In the genomic region with DNA sequence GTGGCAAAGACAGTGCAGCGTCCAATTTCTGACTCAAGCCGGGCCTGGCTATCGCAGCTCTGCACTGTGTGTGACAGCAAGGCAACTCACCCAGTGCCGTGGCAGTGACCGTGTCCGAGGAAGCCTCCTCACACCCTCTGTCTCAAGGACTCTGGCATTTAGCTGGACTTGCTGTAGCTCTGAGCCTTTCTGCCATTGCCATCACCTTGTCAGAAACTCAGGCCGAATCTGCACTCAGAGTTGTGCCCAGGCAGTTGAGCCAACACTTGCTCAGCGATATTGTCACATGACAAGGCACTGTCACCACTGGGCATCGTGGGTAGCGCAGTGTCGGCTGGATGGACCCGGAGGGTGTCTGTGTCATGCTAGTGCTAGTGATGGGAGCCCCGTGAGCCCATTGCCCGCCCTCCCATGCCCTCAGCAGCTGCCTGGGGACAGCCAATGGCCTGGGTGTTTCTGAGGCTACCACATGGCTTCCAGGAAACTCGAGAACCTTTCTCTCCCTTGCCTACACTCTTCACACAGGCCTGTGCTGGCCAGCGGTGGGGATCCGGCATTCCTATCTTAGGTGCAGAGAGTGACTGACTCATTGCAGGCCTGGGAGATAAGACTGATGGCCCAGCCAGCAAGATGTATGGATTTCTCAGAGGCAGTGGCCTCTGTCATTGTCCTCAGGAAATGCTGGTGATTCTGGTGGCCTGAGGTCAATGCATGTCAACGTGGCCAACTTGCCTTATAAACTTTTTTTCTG, we compare ENCODE assay signal across 1 cellular context.
TF ChIP-seq lines count a peak whose summit lies in the region.

No MANE protein-coding gene starts in this region.

TF ChIP-seq in K562, 482 proteins besides CTCF, POLR2A, EP300 and RAD21 (continued from another document):
- TF ChIP-seq, protein P1, sequence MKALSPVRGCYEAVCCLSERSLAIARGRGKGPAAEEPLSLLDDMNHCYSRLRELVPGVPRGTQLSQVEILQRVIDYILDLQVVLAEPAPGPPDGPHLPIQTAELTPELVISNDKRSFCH (CRISPR knock-in tag; IDR thresholded peaks at IDR 0.05), result no peak
- TF ChIP-seq, protein P1 (tag; IDR thresholded peaks at IDR 0.05), result peak; percentile 61
- TF ChIP-seq TAF9B (IDR thresholded peaks at IDR 0.05; ENCODE audit: partially characterized antibody) (peak; percentile 59), MYC (IDR thresholded peaks at IDR 0.05; ENCODE audit: low read depth, low read length) (peak; percentile 89), MYC (CRISPR knock-in tag; IDR thresholded peaks at IDR 0.05; ENCODE audit: borderline replicate concordance, low read depth) (no peak), RBM15 (IDR thresholded peaks at IDR 0.05; ENCODE audit: insufficient read depth, low read length) (no peak), ZNF551 (CRISPR knock-in tag; IDR thresholded peaks at IDR 0.05) (no peak), SIX5 (IDR thresholded peaks at IDR 0.05; ENCODE audit: borderline replicate concordance in 1 of 2, insufficient read depth in 1 of 2, low read depth in 1 of 2, low read length in 2 of 2) (no peak), ZNF695 (CRISPR knock-in tag; IDR thresholded peaks at IDR 0.05) (no peak), ZBTB7A (IDR thresholded peaks at IDR 0.05; ENCODE audit: borderline replicate concordance, control insufficient read depth, low read depth, low read length) (no peak), FIP1L1 (IDR thresholded peaks at IDR 0.05; ENCODE audit: low read depth, low read length, poor library complexity, severe bottlenecking) (no peak), ZNF75A (CRISPR knock-in tag; IDR thresholded peaks at IDR 0.05) (no peak)
- TF ChIP-seq, protein P2, sequence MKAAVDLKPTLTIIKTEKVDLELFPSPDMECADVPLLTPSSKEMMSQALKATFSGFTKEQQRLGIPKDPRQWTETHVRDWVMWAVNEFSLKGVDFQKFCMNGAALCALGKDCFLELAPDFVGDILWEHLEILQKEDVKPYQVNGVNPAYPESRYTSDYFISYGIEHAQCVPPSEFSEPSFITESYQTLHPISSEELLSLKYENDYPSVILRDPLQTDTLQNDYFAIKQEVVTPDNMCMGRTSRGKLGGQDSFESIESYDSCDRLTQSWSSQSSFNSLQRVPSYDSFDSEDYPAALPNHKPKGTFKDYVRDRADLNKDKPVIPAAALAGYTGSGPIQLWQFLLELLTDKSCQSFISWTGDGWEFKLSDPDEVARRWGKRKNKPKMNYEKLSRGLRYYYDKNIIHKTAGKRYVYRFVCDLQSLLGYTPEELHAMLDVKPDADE (conservative IDR thresholded peaks at IDR 0.05; ENCODE audit: control insufficient read depth, low read depth, low read length), result no peak
- TF ChIP-seq, protein P3, sequence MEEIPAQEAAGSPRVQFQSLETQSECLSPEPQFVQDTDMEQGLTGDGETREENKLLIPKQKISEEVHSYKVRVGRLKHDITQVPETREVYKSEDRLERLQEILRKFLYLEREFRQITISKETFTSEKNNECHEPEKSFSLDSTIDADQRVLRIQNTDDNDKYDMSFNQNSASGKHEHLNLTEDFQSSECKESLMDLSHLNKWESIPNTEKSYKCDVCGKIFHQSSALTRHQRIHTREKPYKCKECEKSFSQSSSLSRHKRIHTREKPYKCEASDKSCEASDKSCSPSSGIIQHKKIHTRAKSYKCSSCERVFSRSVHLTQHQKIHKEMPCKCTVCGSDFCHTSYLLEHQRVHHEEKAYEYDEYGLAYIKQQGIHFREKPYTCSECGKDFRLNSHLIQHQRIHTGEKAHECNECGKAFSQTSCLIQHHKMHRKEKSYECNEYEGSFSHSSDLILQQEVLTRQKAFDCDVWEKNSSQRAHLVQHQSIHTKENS (CRISPR knock-in tag; IDR thresholded peaks at IDR 0.05), result no peak
- TF ChIP-seq, protein P4, sequence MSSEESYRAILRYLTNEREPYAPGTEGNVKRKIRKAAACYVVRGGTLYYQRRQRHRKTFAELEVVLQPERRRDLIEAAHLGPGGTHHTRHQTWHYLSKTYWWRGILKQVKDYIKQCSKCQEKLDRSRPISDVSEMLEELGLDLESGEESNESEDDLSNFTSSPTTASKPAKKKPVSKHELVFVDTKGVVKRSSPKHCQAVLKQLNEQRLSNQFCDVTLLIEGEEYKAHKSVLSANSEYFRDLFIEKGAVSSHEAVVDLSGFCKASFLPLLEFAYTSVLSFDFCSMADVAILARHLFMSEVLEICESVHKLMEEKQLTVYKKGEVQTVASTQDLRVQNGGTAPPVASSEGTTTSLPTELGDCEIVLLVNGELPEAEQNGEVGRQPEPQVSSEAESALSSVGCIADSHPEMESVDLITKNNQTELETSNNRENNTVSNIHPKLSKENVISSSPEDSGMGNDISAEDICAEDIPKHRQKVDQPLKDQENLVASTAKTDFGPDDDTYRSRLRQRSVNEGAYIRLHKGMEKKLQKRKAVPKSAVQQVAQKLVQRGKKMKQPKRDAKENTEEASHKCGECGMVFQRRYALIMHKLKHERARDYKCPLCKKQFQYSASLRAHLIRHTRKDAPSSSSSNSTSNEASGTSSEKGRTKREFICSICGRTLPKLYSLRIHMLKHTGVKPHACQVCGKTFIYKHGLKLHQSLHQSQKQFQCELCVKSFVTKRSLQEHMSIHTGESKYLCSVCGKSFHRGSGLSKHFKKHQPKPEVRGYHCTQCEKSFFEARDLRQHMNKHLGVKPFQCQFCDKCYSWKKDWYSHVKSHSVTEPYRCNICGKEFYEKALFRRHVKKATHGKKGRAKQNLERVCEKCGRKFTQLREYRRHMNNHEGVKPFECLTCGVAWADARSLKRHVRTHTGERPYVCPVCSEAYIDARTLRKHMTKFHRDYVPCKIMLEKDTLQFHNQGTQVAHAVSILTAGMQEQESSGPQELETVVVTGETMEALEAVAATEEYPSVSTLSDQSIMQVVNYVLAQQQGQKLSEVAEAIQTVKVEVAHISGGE (CRISPR knock-in tag; IDR thresholded peaks at IDR 0.05), result peak in 1 of 3 experiments; percentile 85; a peak in 2 of 6 replicates
- TF ChIP-seq, protein P5, sequence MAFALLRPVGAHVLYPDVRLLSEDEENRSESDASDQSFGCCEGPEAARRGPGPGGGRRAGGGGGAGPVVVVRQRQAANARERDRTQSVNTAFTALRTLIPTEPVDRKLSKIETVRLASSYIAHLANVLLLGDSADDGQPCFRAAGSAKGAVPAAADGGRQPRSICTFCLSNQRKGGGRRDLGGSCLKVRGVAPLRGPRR (CRISPR knock-in tag; IDR thresholded peaks at IDR 0.05), result peak; percentile 65; the same call in 1 of the 2 replicates
- TF ChIP-seq, protein P6, sequence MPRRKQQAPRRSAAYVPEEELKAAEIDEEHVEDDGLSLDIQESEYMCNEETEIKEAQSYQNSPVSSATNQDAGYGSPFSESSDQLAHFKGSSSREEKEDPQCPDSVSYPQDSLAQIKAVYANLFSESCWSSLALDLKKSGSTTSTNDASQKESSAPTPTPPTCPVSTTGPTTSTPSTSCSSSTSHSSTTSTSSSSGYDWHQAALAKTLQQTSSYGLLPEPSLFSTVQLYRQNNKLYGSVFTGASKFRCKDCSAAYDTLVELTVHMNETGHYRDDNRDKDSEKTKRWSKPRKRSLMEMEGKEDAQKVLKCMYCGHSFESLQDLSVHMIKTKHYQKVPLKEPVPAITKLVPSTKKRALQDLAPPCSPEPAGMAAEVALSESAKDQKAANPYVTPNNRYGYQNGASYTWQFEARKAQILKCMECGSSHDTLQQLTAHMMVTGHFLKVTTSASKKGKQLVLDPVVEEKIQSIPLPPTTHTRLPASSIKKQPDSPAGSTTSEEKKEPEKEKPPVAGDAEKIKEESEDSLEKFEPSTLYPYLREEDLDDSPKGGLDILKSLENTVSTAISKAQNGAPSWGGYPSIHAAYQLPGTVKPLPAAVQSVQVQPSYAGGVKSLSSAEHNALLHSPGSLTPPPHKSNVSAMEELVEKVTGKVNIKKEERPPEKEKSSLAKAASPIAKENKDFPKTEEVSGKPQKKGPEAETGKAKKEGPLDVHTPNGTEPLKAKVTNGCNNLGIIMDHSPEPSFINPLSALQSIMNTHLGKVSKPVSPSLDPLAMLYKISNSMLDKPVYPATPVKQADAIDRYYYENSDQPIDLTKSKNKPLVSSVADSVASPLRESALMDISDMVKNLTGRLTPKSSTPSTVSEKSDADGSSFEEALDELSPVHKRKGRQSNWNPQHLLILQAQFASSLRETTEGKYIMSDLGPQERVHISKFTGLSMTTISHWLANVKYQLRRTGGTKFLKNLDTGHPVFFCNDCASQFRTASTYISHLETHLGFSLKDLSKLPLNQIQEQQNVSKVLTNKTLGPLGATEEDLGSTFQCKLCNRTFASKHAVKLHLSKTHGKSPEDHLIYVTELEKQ (CRISPR knock-in tag; IDR thresholded peaks at IDR 0.05), result peak; percentile 54; the same call in 1 of the 2 replicates
TF ChIP-seq in K562: peak in this region for 172.
